Comparison of ENCODE assay signal across 10 cellular contexts in genomic region chr15:69997701-69998273, GRCh38.
DNase-seq lines count a peak whose midpoint lies in the region; ATAC-seq and TF ChIP-seq lines count a peak whose summit lies in the region.
"Had no signal": no experiment of that assay in that cellular context is flagged by ENCODE, and none has a peak within 500 bp of the region (broad histone marks: within the 10 kb centered on the region; RNA-seq: fewer than 3 reads in every experiment).

No MANE protein-coding gene starts in this region.

- ATAC-seq in HG02642 (IDR thresholded peaks at IDR 0.05; ENCODE audit: poor library complexity, unreplicated experiment) = no peak

- H3K4me3 ChIP-seq in MG63 = no peak overlapping the region
- H3K4me3 ChIP-seq in prostate gland = no peak overlapping the region

- H3K27ac ChIP-seq in prostate gland = no peak overlapping the region

- no peaks in the 10 kb centered on the region for H3K9me3 ChIP-seq in MG63
- no peaks in the 10 kb centered on the region for H3K9me3 ChIP-seq in prostate gland

- H3K36me3 ChIP-seq in MG63 (no peaks in the 10 kb centered on the region), prostate gland (no peaks in the 10 kb centered on the region)

- H3K27me3 ChIP-seq in MG63 (no peaks in the 10 kb centered on the region), prostate gland (replicated peaks; ENCODE audit: insufficient read depth) (no peaks in the 10 kb centered on the region)

- 67% methylated on average over 4 of the region's 4 CpGs for WGBS in prostate gland

- TF ChIP-seq CTCF in prostate gland (IDR thresholded peaks at IDR 0.05) = no peak

- H3K4me1 ChIP-seq in prostate gland (replicated peaks) = no peaks in the 10 kb centered on the region

- intact Hi-C loops in prostate gland (cut with DNase I) = no loop called here

- TF ChIP-seq POLR2A in prostate gland (IDR thresholded peaks at IDR 0.05) = no peak

- peak in 12 of 14 donors; percentile 1 to 78 (median 36) for DNase-seq in C1 segment of cervical spinal cord (lab: John Stamatoyannopoulos, UW)
- DNase-seq in MG63 = peak; percentile 92
- DNase-seq in anterior cingulate cortex (lab: John Stamatoyannopoulos, UW) = peak in 50 of 58 donors; percentile 5 to 84 (median 42)
- DNase-seq in kidney tubule cell (ENCODE audit: low spot score) = peak; percentile 98
- DNase-seq in prostate gland (ENCODE audit: low spot score) = no peak
- no peak for DNase-seq in stimulated activated CD4-positive, alpha-beta T cell treated with anti-CD3 and anti-CD28 coated beads, Interleukin-4, amount 100 ng/mL, for 24 hours
- no peak for DNase-seq in GM19240 (ENCODE audit: insufficient read length, low spot score)
- DNase-seq: erythroblast; stimulated activated CD4-positive, alpha-beta T cell treated with anti-CD3 and anti-CD28 coated beads, Interleukin-1b, Interleukin-23, amount 100 ng/mL, for 48 hours had no signal

Comparison
In these comparisons a context has a peak if more than half of its experiments do, and no peak if none do; other contexts are left out.
1. DNase-seq: peak in C1 segment of cervical spinal cord (12 of 14), MG63 (single experiment), anterior cingulate cortex (50 of 58) and kidney tubule cell (single experiment); none in prostate gland (single experiment), stimulated activated CD4-positive, alpha-beta T cell treated with anti-CD3 and anti-CD28 coated beads, Interleukin-4, amount 100 ng/mL, for 24 hours (single experiment) and GM19240 (single experiment).